Comparison of ENCODE assay signal across 22 cellular contexts in the genomic region with DNA sequence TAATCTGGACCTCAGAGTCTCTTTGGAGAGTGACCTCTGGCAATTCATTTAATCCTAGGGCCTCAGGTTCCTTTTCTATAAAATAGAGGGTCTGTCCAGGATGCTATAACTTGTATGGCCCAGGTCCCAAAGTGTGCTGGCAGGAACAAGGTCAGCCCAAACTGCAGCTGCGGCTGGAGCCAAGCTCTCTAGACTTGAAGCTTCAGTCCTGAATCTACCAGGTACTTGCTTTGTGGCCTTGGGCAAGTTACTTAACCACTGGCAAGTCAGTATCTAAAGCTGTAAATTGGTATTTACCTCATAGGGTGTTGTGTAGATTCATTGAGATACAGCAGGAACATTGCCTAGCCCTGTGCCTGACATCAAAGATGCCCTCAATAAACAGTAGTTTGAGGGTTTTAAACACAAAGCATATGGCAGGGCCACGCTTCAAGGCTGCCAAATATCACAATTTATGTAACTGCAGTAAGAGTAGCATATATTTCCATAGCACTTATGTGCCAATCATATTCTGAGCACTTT. TPM values are rescaled to one million over a fixed set of nuclear protein-coding genes. Genes with fewer than 3 reads are reported as not detected.
DNase-seq lines count a peak whose midpoint lies in the region; ATAC-seq and TF ChIP-seq lines count a peak whose summit lies in the region.
"Had no signal": no experiment of that assay in that cellular context is flagged by ENCODE, and none has a peak within 500 bp of the region (broad histone marks: within the 10 kb centered on the region; RNA-seq: fewer than 3 reads in every experiment).

No MANE protein-coding gene starts in this region.

- TF ChIP-seq CTCF in GM23338 (conservative IDR thresholded peaks at IDR 0.05; ENCODE audit: low read depth in 2 of 2) (no peak), mucosa of descending colon (IDR thresholded peaks at IDR 0.05) (no peak), psoas muscle (IDR thresholded peaks at IDR 0.05) (no peak)

- H3K79me2 ChIP-seq in GM23338 (replicated peaks; ENCODE audit: insufficient read depth) = no peaks in the 10 kb centered on the region

- H3K4me3 ChIP-seq in GM23338 (no peak overlapping the region), mucosa of descending colon (no peak overlapping the region), psoas muscle (no peak overlapping the region)
- H3K4me3 ChIP-seq: GM12878, HAP-1 had no signal

- H3K27me3 ChIP-seq in GM23338 (ENCODE audit: insufficient read depth) (no peaks in the 10 kb centered on the region), psoas muscle (ENCODE audit: insufficient read depth in 3 of 3, low read length in 2 of 3) (no peaks in the 10 kb centered on the region)

- H3K4me3 Mint-ChIP-seq in GM23338 = no peak overlapping the region
- H3K4me3 Mint-ChIP-seq: CD4-positive, CD25-positive, alpha-beta regulatory T cell; CD8-positive, alpha-beta memory T cell had no signal

- H3K36me3 ChIP-seq in GM23338 (ENCODE audit: insufficient read depth) = no peaks in the 10 kb centered on the region
- no peaks in the 10 kb centered on the region for H3K36me3 ChIP-seq in mucosa of descending colon (ENCODE audit: low read depth)
- no peaks in the 10 kb centered on the region for H3K36me3 ChIP-seq in psoas muscle (ENCODE audit: insufficient read depth in 1 of 2, low read depth in 1 of 2)
- H3K36me3 ChIP-seq: BE2C, HAP-1 had no signal

- H3K4me1 ChIP-seq in GM23338 (ENCODE audit: insufficient read depth) = no peaks in the 10 kb centered on the region
- H3K4me1 ChIP-seq in mucosa of descending colon (ENCODE audit: low read depth) = no peaks in the 10 kb centered on the region
- no peaks in the 10 kb centered on the region for H3K4me1 ChIP-seq in psoas muscle
- H3K4me1 ChIP-seq: BE2C, HAP-1 had no signal

- 0 out of 2 replicates have a peak overlapping the region, but pooled peaks have one; percentile 4 for H2AFZ ChIP-seq in GM23338

- H3K9me3 Mint-ChIP-seq in GM23338 = no peaks in the 10 kb centered on the region
- H3K9me3 Mint-ChIP-seq: CD4-positive, CD25-positive, alpha-beta regulatory T cell had no signal

- no peaks in the 10 kb centered on the region for H3F3A ChIP-seq in GM23338 (replicated peaks; ENCODE audit: low read depth)

- no peak overlapping the region for H3K27ac Mint-ChIP-seq in GM23338
- H3K27ac Mint-ChIP-seq: CD4-positive, CD25-positive, alpha-beta regulatory T cell; CD8-positive, alpha-beta memory T cell had no signal

- ATAC-seq in GM23338 (no peak), mucosa of descending colon (peak; percentile 90), psoas muscle (no peak)
- ATAC-seq: GM12878 had no signal

- H3K4me1 Mint-ChIP-seq in GM23338 = no peaks in the 10 kb centered on the region
- H3K4me1 Mint-ChIP-seq: CD4-positive, CD25-positive, alpha-beta regulatory T cell; CD8-positive, alpha-beta memory T cell had no signal

- DNase-seq in GM23338 (ENCODE audit: low spot score) = no peak
- peak; percentile 52 for DNase-seq in islet precursor cell
- peak in 1 of 3 donors; percentile 29 for DNase-seq in mucosa of descending colon
- no peak for DNase-seq in posterior cingulate gyrus
- DNase-seq in stimulated activated CD4-positive, alpha-beta T cell treated with anti-CD3 and anti-CD28 coated beads, Interleukin-4, amount 100 ng/mL, for 1 hour = no peak
- no peak for DNase-seq in psoas muscle
- DNase-seq: ACHN; BE2C; C1 segment of cervical spinal cord; CD4-positive, CD25-positive, alpha-beta regulatory T cell; CD8-positive, alpha-beta memory T cell; COR-L47; DMS 273 treated with DMSO at 0.1 percent for 48 hours; DMS53; DND-41; EL; IMR-90 had no signal

- H3K36me3 Mint-ChIP-seq in GM23338 (ENCODE audit: low read depth) = no peaks in the 10 kb centered on the region
- H3K36me3 Mint-ChIP-seq: CD4-positive, CD25-positive, alpha-beta regulatory T cell; CD8-positive, alpha-beta memory T cell had no signal

- no peak overlapping the region for H3K4me2 ChIP-seq in GM23338

- H3K9me2 ChIP-seq in GM23338 (ENCODE audit: insufficient read depth) = no peaks in the 10 kb centered on the region

- intact Hi-C loops in mucosa of descending colon (cut with DNase I, micrococcal nuclease) = no loop called here
- intact Hi-C loops in posterior cingulate gyrus (cut with DNase I) = no loop called here
- intact Hi-C loops in psoas muscle (cut with DNase I) = no loop called here

- H4K20me1 ChIP-seq in GM23338 (replicated peaks; ENCODE audit: insufficient read depth) = no peaks in the 10 kb centered on the region; the same call in 1 of the 2 replicates

- 75 to 80% (median 78%) methylated on average over 2 of the region's 2 CpGs for WGBS in psoas muscle, 3 donors

- no peaks in the 10 kb centered on the region for H3K9me3 ChIP-seq in mucosa of descending colon
- H3K9me3 ChIP-seq in psoas muscle = no peaks in the 10 kb centered on the region
- H3K9me3 ChIP-seq: BE2C, HAP-1 had no signal

- H3K27ac ChIP-seq in GM23338 (ENCODE audit: low read depth) (no peak overlapping the region), psoas muscle (no peak overlapping the region)

- no peaks in the 10 kb centered on the region for H3K27me3 Mint-ChIP-seq in GM23338 (ENCODE audit: insufficient read depth, low read depth, poor library complexity)
- H3K27me3 Mint-ChIP-seq: CD4-positive, CD25-positive, alpha-beta regulatory T cell had no signal

TF ChIP-seq in GM23338, 12 proteins besides CTCF, POLR2A, EP300 and RAD21 (continues in another document):
- TF ChIP-seq CREB1 (CRISPR knock-in tag; IDR thresholded peaks at IDR 0.05; ENCODE audit: low read depth) (no peak), ZNF114 (CRISPR knock-in tag; IDR thresholded peaks at IDR 0.05) (no peak), EZH2 (IDR thresholded peaks at IDR 0.05; ENCODE audit: low read depth, unreplicated experiment) (no peak), EZH2phosphoT487 (IDR thresholded peaks at IDR 0.05; ENCODE audit: unreplicated experiment) (no peak), POLR2AphosphoS5 (IDR thresholded peaks at IDR 0.05; ENCODE audit: low read depth) (no peak), ZNF331 (CRISPR knock-in tag; IDR thresholded peaks at IDR 0.05; ENCODE audit: low read depth) (no peak), JUNB (IDR thresholded peaks at IDR 0.05; ENCODE audit: unreplicated experiment) (no peak)
- TF ChIP-seq, protein P1, sequence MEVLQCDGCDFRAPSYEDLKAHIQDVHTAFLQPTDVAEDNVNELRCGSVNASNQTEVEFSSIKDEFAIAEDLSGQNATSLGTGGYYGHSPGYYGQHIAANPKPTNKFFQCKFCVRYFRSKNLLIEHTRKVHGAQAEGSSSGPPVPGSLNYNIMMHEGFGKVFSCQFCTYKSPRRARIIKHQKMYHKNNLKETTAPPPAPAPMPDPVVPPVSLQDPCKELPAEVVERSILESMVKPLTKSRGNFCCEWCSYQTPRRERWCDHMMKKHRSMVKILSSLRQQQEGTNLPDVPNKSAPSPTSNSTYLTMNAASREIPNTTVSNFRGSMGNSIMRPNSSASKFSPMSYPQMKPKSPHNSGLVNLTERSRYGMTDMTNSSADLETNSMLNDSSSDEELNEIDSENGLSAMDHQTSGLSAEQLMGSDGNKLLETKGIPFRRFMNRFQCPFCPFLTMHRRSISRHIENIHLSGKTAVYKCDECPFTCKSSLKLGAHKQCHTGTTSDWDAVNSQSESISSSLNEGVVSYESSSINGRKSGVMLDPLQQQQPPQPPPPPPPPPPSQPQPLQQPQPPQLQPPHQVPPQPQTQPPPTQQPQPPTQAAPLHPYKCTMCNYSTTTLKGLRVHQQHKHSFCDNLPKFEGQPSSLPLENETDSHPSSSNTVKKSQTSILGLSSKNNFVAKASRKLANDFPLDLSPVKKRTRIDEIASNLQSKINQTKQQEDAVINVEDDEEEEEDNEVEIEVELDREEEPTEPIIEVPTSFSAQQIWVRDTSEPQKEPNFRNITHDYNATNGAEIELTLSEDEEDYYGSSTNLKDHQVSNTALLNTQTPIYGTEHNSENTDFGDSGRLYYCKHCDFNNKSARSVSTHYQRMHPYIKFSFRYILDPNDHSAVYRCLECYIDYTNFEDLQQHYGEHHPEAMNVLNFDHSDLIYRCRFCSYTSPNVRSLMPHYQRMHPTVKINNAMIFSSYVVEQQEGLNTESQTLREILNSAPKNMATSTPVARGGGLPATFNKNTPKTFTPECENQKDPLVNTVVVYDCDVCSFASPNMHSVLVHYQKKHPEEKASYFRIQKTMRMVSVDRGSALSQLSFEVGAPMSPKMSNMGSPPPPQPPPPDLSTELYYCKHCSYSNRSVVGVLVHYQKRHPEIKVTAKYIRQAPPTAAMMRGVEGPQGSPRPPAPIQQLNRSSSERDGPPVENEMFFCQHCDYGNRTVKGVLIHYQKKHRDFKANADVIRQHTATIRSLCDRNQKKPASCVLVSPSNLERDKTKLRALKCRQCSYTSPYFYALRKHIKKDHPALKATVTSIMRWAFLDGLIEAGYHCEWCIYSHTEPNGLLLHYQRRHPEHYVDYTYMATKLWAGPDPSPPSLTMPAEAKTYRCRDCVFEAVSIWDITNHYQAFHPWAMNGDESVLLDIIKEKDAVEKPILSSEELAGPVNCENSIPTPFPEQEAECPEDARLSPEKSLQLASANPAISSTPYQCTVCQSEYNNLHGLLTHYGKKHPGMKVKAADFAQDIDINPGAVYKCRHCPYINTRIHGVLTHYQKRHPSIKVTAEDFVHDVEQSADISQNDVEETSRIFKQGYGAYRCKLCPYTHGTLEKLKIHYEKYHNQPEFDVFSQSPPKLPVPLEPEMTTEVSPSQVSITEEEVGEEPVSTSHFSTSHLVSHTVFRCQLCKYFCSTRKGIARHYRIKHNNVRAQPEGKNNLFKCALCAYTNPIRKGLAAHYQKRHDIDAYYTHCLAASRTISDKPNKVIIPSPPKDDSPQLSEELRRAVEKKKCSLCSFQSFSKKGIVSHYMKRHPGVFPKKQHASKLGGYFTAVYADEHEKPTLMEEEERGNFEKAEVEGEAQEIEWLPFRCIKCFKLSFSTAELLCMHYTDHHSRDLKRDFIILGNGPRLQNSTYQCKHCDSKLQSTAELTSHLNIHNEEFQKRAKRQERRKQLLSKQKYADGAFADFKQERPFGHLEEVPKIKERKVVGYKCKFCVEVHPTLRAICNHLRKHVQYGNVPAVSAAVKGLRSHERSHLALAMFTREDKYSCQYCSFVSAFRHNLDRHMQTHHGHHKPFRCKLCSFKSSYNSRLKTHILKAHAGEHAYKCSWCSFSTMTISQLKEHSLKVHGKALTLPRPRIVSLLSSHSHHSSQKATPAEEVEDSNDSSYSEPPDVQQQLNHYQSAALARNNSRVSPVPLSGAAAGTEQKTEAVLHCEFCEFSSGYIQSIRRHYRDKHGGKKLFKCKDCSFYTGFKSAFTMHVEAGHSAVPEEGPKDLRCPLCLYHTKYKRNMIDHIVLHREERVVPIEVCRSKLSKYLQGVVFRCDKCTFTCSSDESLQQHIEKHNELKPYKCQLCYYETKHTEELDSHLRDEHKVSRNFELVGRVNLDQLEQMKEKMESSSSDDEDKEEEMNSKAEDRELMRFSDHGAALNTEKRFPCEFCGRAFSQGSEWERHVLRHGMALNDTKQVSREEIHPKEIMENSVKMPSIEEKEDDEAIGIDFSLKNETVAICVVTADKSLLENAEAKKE (CRISPR knock-in tag; IDR thresholded peaks at IDR 0.05) = no peak

RNA-seq across cellular contexts. Expression of a gene that starts 21.7 kb away (rescaled TPM):
- 0.16 and 5.8 TPM in 2 replicates for total RNA-seq in GM23338 (2014; rRNA removed; shearing (Covaris generic))
- polyA plus RNA-seq in GM23338 (2016; fragmentation: Nextera tagmentation; extraction: Ambion mirVana) (0.37 and 0.49 TPM in 2 replicates), psoas muscle (1 to 10 TPM; 2.2 to 5.8 (median 3.0) TPM)
- total RNA-seq in mucosa of descending colon (100 to 1,000 TPM in 2 of 3 donors, 10 to 100 TPM in 1; 40.1 to 130 (median 111) TPM), psoas muscle (10 to 100 TPM in 1 of 4 donors, 1 to 10 TPM in 3; 3.4 to 13.3 (median 6.2) TPM)
- total RNA-seq: A172, G401, HT-29 had no signal
